In the genomic region with DNA sequence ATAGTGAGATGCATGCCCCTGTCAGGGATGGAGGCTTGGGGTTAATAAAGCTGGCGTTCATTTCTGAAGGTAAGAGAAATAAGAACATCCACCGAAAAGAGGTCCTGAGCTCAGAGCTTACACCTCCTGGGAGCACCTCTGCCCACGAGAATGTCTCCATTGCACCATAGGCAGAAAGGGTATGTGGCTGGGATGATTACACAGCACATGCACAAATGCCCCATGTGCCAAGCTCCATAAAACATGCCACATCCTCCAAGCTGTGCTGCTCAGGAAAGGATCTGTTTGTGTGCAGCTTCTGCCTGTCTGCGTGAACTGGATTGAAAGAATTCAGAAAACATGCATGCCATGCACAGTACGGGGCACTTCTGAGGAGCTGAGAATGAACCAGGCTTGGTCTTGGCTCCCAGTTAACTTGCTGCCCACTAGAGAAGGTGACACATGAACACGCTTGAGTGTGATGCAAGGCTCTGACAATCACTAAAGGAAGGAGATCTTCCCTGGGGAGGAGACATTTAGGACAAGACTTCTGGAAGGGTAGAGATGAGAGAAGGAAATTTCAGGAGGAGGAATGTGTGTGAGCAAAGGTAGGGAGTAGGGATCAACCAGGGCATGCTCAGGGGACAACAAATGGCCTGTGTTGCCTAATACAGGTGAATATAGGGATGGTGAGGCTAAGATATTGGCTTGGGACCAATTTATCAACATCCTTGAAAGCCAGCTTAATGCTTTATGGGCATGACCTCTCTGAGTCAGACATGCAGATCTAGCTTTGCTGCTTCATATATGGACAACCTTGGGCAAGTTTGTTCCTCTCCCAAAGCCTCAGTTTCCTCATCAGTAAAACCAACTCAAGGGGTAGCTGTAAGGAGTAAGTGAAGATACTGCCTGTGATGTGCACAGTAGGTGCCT, we compare ENCODE assay signal across 25 cellular contexts. TPM values are rescaled to one million over a fixed set of nuclear protein-coding genes. Genes with fewer than 3 reads are reported as not detected.
DNase-seq lines count a peak whose midpoint lies in the region; ATAC-seq, FAIRE-seq and TF ChIP-seq lines count a peak whose summit lies in the region.
"Had no signal": no experiment of that assay in that cellular context is flagged by ENCODE, and none has a peak within 500 bp of the region (broad histone marks: within the 10 kb centered on the region; RNA-seq: fewer than 3 reads in every experiment).

No MANE protein-coding gene starts in this region.

- H3K4ac ChIP-seq in mesenchymal stem cell (ENCODE audit: low read depth in 1 of 2, low read length in 2 of 2): no peak overlapping the region

- no peak for ATAC-seq in HepG2
- no peak for ATAC-seq in right lobe of liver
- no peak for ATAC-seq in T-helper 17 cell
- no peak for ATAC-seq in GM21619 (IDR thresholded peaks at IDR 0.05; ENCODE audit: unreplicated experiment)

- CTCF ChIA-PET in HepG2 (lab: Yijun Ruan, JAX; ENCODE audit: low intra/inter-chr PET ratio, low total read pairs): no interaction called here

- no peak for TF ChIP-seq POLR2A in HepG2 (IDR thresholded peaks at IDR 0.05; ENCODE audit: insufficient read depth in 1 of 2, low read depth in 2 of 2, low read length in 2 of 2)
- TF ChIP-seq POLR2A in right lobe of liver (IDR thresholded peaks at IDR 0.05): no peak

- in situ Hi-C loops in HepG2 (cut with HindIII; ENCODE audit: extremely low pct_ligation_motif_present, low pct_unique_long_range_greater_than_20kb): no loop called here

- peaks cover 3% of the 10 kb centered on the region for H3K36me3 Mint-ChIP-seq in T-helper 17 cell (ENCODE audit: low read depth)
- H3K36me3 Mint-ChIP-seq: IgD-negative memory B cell had no signal

- H4K8ac ChIP-seq in mesenchymal stem cell (ENCODE audit: low read length): peak overlapping the region; percentile 14

- H4K91ac ChIP-seq in mesenchymal stem cell (ENCODE audit: low read length): no peak overlapping the region

- H2AFZ ChIP-seq in HepG2 (ENCODE audit: low read length) (no peak overlapping the region), mesenchymal stem cell (ENCODE audit: low read depth, low read length) (no peak overlapping the region)

- no peak for DNase-seq in HepG2 (ENCODE audit: low spot score)
- DNase-seq in right lobe of liver: no peak
- DNase-seq in T-helper 17 cell: no peak
- no peak for DNase-seq in mesenchymal stem cell
- DNase-seq in NCI-H2081 treated with DMSO at 0.1 percent for 48 hours (lab: John Stamatoyannopoulos, UW): no peak
- no peak for DNase-seq in Ammon's horn (ENCODE audit: low spot score)
- DNase-seq: CD4-positive, CD25-positive, alpha-beta regulatory T cell; EL; H9; HFFc6; NCI-H1436; NCI-H1930; NCI-H226; NCI-H524; NCI-H774; NK-92 treated with Interleukin-12 subunit alpha and Interleukin-12 subunit beta, amount 100 ng/mL, for 24 hours; Right ventricle myocardium superior; SW 1271; T-helper 2 cell had no signal

- TF ChIP-seq RAD21 in HepG2 (CRISPR knock-in tag; IDR thresholded peaks at IDR 0.05): no peak

- H3K27ac Mint-ChIP-seq in T-helper 17 cell: no peak overlapping the region
- H3K27ac Mint-ChIP-seq: B cell, HFFc6, IgD-negative memory B cell had no signal

- H3K4me1 ChIP-seq in HepG2 (ENCODE audit: insufficient read depth, low read length) (no peaks in the 10 kb centered on the region), right lobe of liver (peaks cover 0 to 43% (median 8%) of the 10 kb centered on the region in 4 donors), mesenchymal stem cell (ENCODE audit: control insufficient read depth, insufficient read depth, low read depth, low read length) (no peaks in the 10 kb centered on the region)

- no peak overlapping the region for H3K18ac ChIP-seq in mesenchymal stem cell (ENCODE audit: low read depth in 1 of 2, low read length in 2 of 2)

- no peak overlapping the region for H2BK120ac ChIP-seq in mesenchymal stem cell (ENCODE audit: low read depth, low read length)

- H3K79me2 ChIP-seq in HepG2 (ENCODE audit: insufficient read depth, low read length): no peaks in the 10 kb centered on the region

- H3K36me3 ChIP-seq in HepG2 (replicated peaks in 1 of 2; ENCODE audit: control insufficient read depth in 1 of 2, insufficient read depth in 2 of 2, low read length in 2 of 2): no peaks in the 10 kb centered on the region
- H3K36me3 ChIP-seq in right lobe of liver: no peaks in the 10 kb centered on the region
- H3K36me3 ChIP-seq in mesenchymal stem cell (ENCODE audit: control insufficient read depth in 1 of 2, insufficient read depth in 2 of 2, low read depth in 1 of 2, low read length in 2 of 2): no peaks in the 10 kb centered on the region

- TF ChIP-seq EP300 in HepG2 (IDR thresholded peaks at IDR 0.05; ENCODE audit: low read depth in 2 of 2, low read length in 2 of 2): no peak
- TF ChIP-seq EP300 in HepG2 (CRISPR knock-in tag; IDR thresholded peaks at IDR 0.05; ENCODE audit: borderline replicate concordance): no peak

- H3K9ac ChIP-seq in HepG2 (ENCODE audit: insufficient read depth, low read depth, low read length): no peak overlapping the region
- no peak overlapping the region for H3K9ac ChIP-seq in mesenchymal stem cell (ENCODE audit: low read length)

- intact Hi-C loops in HepG2 (cut with micrococcal nuclease; ENCODE audit: unreplicated experiment) (no loop called here), right lobe of liver (cut with DNase I) (no loop called here)

- H3K27me3 Mint-ChIP-seq in T-helper 17 cell: peaks cover 4% of the 10 kb centered on the region
- H3K27me3 Mint-ChIP-seq: B cell; CD4-positive, CD25-positive, alpha-beta regulatory T cell had no signal

- no peak overlapping the region for H3K4me3 ChIP-seq in HepG2 (replicated peaks in 1 of 3; ENCODE audit: insufficient read depth in 1 of 3, low read depth in 2 of 3, low read length in 3 of 3)
- H3K4me3 ChIP-seq in right lobe of liver: no peak overlapping the region
- no peak overlapping the region for H3K4me3 ChIP-seq in mesenchymal stem cell (ENCODE audit: insufficient read depth in 1 of 2, low read depth in 1 of 2, low read length in 2 of 2)

- H3K4me3 Mint-ChIP-seq in T-helper 17 cell: peak overlapping the region; percentile 28
- H3K4me3 Mint-ChIP-seq: B cell; CD4-positive, CD25-positive, alpha-beta regulatory T cell; H9; HFFc6 had no signal

- H3K14ac ChIP-seq in mesenchymal stem cell (ENCODE audit: low read length in 2 of 2): no peak overlapping the region

- WGBS in HepG2 (ENCODE audit: low lambda C conversion rate): 51% methylated on average over 6 of the region's 6 CpGs
- 76% methylated on average over 4 of the region's 6 CpGs for WGBS in right lobe of liver (ENCODE audit: insufficient coverage, low coverage, low lambda C conversion rate, missing lambda C conversion rate)
- WGBS in mesenchymal stem cell: 80% methylated on average over 6 of the region's 6 CpGs

- H3K27ac ChIP-seq in HepG2 (ENCODE audit: extremely low read length, insufficient read depth, low read length): no peak overlapping the region
- H3K27ac ChIP-seq in right lobe of liver: no peak overlapping the region
- no peak overlapping the region for H3K27ac ChIP-seq in mesenchymal stem cell (ENCODE audit: low read length, poor library complexity, severe bottlenecking)

- H2BK5ac ChIP-seq in mesenchymal stem cell (ENCODE audit: low read depth, low read length, poor library complexity, severe bottlenecking): no peak overlapping the region

- no peak overlapping the region for H2BK12ac ChIP-seq in mesenchymal stem cell (ENCODE audit: low read length in 2 of 2)

- H2AK5ac ChIP-seq in mesenchymal stem cell (ENCODE audit: low read length, severe bottlenecking): no peak overlapping the region

- H2BK15ac ChIP-seq in mesenchymal stem cell (ENCODE audit: low read depth, poor library complexity, severe bottlenecking): no peak overlapping the region

- H3K79me1 ChIP-seq in mesenchymal stem cell (replicated peaks; ENCODE audit: low read length, poor library complexity, severe bottlenecking): no peaks in the 10 kb centered on the region

- BruUV-seq in HepG2 (replicated peaks; lab: Mats Ljungman, UMichigan): no TSS peak

- POLR2A ChIA-PET in HepG2 (lab: Yijun Ruan, JAX): no interaction called here

- no peak overlapping the region for H3K4me2 ChIP-seq in HepG2 (ENCODE audit: low read depth, low read length)
- H3K4me2 ChIP-seq in mesenchymal stem cell (ENCODE audit: low read length, poor library complexity, severe bottlenecking): no peak overlapping the region

- H3K9me3 ChIP-seq in HepG2 (ENCODE audit: low read length) (no peaks in the 10 kb centered on the region), right lobe of liver (no peaks in the 10 kb centered on the region), T-helper 17 cell (ENCODE audit: control insufficient read depth, low read length, poor library complexity, severe bottlenecking) (peaks cover 2% of the 10 kb centered on the region), mesenchymal stem cell (ENCODE audit: control insufficient read depth, low read length) (peaks cover 4% of the 10 kb centered on the region)

- no peak for TF ChIP-seq CTCF in HepG2 (CRISPR knock-in tag; IDR thresholded peaks at IDR 0.05)
- TF ChIP-seq CTCF in right lobe of liver (IDR thresholded peaks at IDR 0.05): no peak

- H3K27me3 ChIP-seq in HepG2 (ENCODE audit: control insufficient read depth in 1 of 2, insufficient read depth in 2 of 2, low read length in 2 of 2) (0 out of 5 replicates have a peak, but pooled peaks cover 0 to 5% of the 10 kb centered on the region in 2 experiments), right lobe of liver (no peaks in the 10 kb centered on the region), mesenchymal stem cell (ENCODE audit: control insufficient read depth in 1 of 2, insufficient read depth in 1 of 2, low read length in 2 of 2) (peaks cover 29 to 35% of the 10 kb centered on the region in 2 experiments)

- H4K20me1 ChIP-seq in HepG2 (ENCODE audit: insufficient read depth, low read length): no peaks in the 10 kb centered on the region

- no peak for FAIRE-seq in HepG2 (lab: Jason Lieb, UNC)
- FAIRE-seq: A204.1, GM19239, RCC 7860 had no signal

- peaks cover 2% of the 10 kb centered on the region for H3K4me1 Mint-ChIP-seq in T-helper 17 cell

- H3K23ac ChIP-seq in mesenchymal stem cell (ENCODE audit: low read length in 2 of 2): no peak overlapping the region

RNA-seq across cellular contexts. Expression of a gene that starts 32.0 kb away (rescaled TPM):
- 0.07 TPM in 1 of 2 replicates, not detected in the other for total RNA-seq in HepG2 (2016; rRNA removed; fragmentation: Illumina TruSeq; extraction: Trizol)
- total RNA-seq in HepG2 (2016; cell fraction: cytosol; rRNA removed; fragmentation: Illumina TruSeq; extraction: Trizol; ENCODE audit: low read depth): not detected in 2 replicates
- 0.06 TPM in 1 of 2 replicates, not detected in the other for total RNA-seq in HepG2 (2016; cell fraction: insoluble cytoplasmic fraction; rRNA removed; fragmentation: Illumina TruSeq; extraction: Trizol)
- not detected in 2 replicates for total RNA-seq in HepG2 (2016; cell fraction: membrane; rRNA removed; fragmentation: Illumina TruSeq; extraction: Trizol)
- total RNA-seq in HepG2 (2016; cell fraction: nucleus; rRNA removed; fragmentation: Illumina TruSeq; extraction: Trizol): not detected in 2 replicates
- polyA plus RNA-seq in HepG2 (2011; rRNA removed): 0.13 and 0.32 TPM in 2 replicates
- 0.06 and 0.38 TPM in 2 replicates for polyA plus RNA-seq in HepG2 (2011; cell fraction: cytosol; rRNA removed)
- 0.51 and 0.87 TPM in 2 replicates for polyA plus RNA-seq in HepG2 (2011; cell fraction: nucleus; rRNA removed)
- 1.2 and 1.3 TPM in 2 replicates for polyA plus RNA-seq in HepG2 (2012)
- not detected in 2 replicates for polyA plus RNA-seq in HepG2 (2016; cell fraction: cytosol; fragmentation: Illumina TruSeq; extraction: Trizol; ENCODE audit: low read depth)
- polyA plus RNA-seq in HepG2 (2016; cell fraction: insoluble cytoplasmic fraction; fragmentation: Illumina TruSeq; extraction: Trizol; ENCODE audit: low read depth): not detected in 2 replicates
- polyA plus RNA-seq in HepG2 (2016; cell fraction: membrane; fragmentation: Illumina TruSeq; extraction: Trizol; ENCODE audit: low read depth): not detected in 2 replicates
- polyA plus RNA-seq in HepG2 (2016; cell fraction: nucleus; fragmentation: Illumina TruSeq; extraction: Trizol; ENCODE audit: insufficient read depth, low read depth): 0.40 TPM in 1 of 2 replicates, not detected in the other
- polyA minus RNA-seq in HepG2 (2011; rRNA and poly(A)+ RNA removed; ENCODE audit: low replicate concordance): 0.24 TPM in 1 of 2 replicates, not detected in the other
- 1.2 TPM in 1 of 2 replicates, not detected in the other for polyA minus RNA-seq in HepG2 (2011; cell fraction: cytosol; rRNA and poly(A)+ RNA removed)
- 0.52 TPM in 1 of 2 replicates, not detected in the other for polyA minus RNA-seq in HepG2 (2011; cell fraction: nucleus; rRNA and poly(A)+ RNA removed)
- total RNA-seq in right lobe of liver: 10 to 100 TPM in 2 of 6 experiments, 1 to 10 TPM in 2, under 1 TPM in 2; 0.18 to 27.2 (median 5.0) TPM
- total RNA-seq in T-helper 17 cell: under 1 TPM; 0.70 to 0.99 TPM
- polyA plus RNA-seq in mesenchymal stem cell (2013, experiment 1 of 2): not detected
- 0.04 TPM for polyA plus RNA-seq in mesenchymal stem cell (2013, experiment 2 of 2)

RNA-seq across cellular contexts. Expression of a gene that starts 58.8 kb away (rescaled TPM):
- 17.6 and 21.9 TPM in 2 replicates for total RNA-seq in HepG2 (2016; rRNA removed; fragmentation: Illumina TruSeq; extraction: Trizol)
- 5.3 and 6.1 TPM in 2 replicates for total RNA-seq in HepG2 (2016; cell fraction: cytosol; rRNA removed; fragmentation: Illumina TruSeq; extraction: Trizol; ENCODE audit: low read depth)
- 16.8 and 19.8 TPM in 2 replicates for total RNA-seq in HepG2 (2016; cell fraction: insoluble cytoplasmic fraction; rRNA removed; fragmentation: Illumina TruSeq; extraction: Trizol)
- 12.0 and 12.6 TPM in 2 replicates for total RNA-seq in HepG2 (2016; cell fraction: membrane; rRNA removed; fragmentation: Illumina TruSeq; extraction: Trizol)
- total RNA-seq in HepG2 (2016; cell fraction: nucleus; rRNA removed; fragmentation: Illumina TruSeq; extraction: Trizol): 16.4 and 21.3 TPM in 2 replicates
- polyA plus RNA-seq in HepG2 (2011; rRNA removed): 17.6 and 18.9 TPM in 2 replicates
- polyA plus RNA-seq in HepG2 (2011; cell fraction: cytosol; rRNA removed): 8.1 and 9.3 TPM in 2 replicates
- 36.1 and 55.4 TPM in 2 replicates for polyA plus RNA-seq in HepG2 (2011; cell fraction: nucleus; rRNA removed)
- polyA plus RNA-seq in HepG2 (2012): 12.8 and 14.6 TPM in 2 replicates
- 4.5 and 5.6 TPM in 2 replicates for polyA plus RNA-seq in HepG2 (2016; cell fraction: cytosol; fragmentation: Illumina TruSeq; extraction: Trizol; ENCODE audit: low read depth)
- 14.3 and 14.6 TPM in 2 replicates for polyA plus RNA-seq in HepG2 (2016; cell fraction: insoluble cytoplasmic fraction; fragmentation: Illumina TruSeq; extraction: Trizol; ENCODE audit: low read depth)
- polyA plus RNA-seq in HepG2 (2016; cell fraction: membrane; fragmentation: Illumina TruSeq; extraction: Trizol; ENCODE audit: low read depth): 6.2 and 9.0 TPM in 2 replicates
- 27.9 and 29.5 TPM in 2 replicates for polyA plus RNA-seq in HepG2 (2016; cell fraction: nucleus; fragmentation: Illumina TruSeq; extraction: Trizol; ENCODE audit: insufficient read depth, low read depth)
- polyA minus RNA-seq in HepG2 (2011; rRNA and poly(A)+ RNA removed; ENCODE audit: low replicate concordance): 0.58 and 14.8 TPM in 2 replicates
- 13.7 and 13.9 TPM in 2 replicates for polyA minus RNA-seq in HepG2 (2011; cell fraction: cytosol; rRNA and poly(A)+ RNA removed)
- 28.3 and 40.0 TPM in 2 replicates for polyA minus RNA-seq in HepG2 (2011; cell fraction: nucleus; rRNA and poly(A)+ RNA removed)
- total RNA-seq in right lobe of liver: 10 to 100 TPM in 1 of 6 experiments, 1 to 10 TPM in 5; 3.4 to 11.3 (median 6.2) TPM
- total RNA-seq in T-helper 17 cell: 10 to 100 TPM; 20.7 to 21.3 TPM
- polyA plus RNA-seq in mesenchymal stem cell (2013, experiment 1 of 2): 12.4 TPM
- polyA plus RNA-seq in mesenchymal stem cell (2013, experiment 2 of 2): 11.2 TPM
